In the genomic region with DNA sequence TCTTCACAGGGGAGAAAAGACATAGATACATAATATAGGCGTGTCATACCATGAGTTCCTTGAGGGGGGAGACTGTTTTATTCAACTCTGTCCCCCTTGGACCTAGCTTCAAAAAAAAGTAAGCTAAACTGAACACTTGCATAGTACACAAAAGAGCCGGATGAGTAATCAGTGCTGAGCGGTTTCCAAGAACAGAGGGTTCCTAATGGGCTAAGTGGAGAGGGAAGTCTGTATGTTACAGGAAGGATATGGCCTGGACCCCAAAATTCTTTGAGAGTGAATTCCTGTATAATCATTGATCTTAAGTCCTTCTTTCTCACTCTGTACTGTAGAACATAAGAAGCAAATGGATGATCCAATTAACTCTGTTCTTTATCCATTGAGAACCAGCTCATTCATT, we compare ENCODE assay signal across 23 cellular contexts.
DNase-seq lines count a peak whose midpoint lies in the region; ATAC-seq, FAIRE-seq and TF ChIP-seq lines count a peak whose summit lies in the region.
"Had no signal": no experiment of that assay in that cellular context is flagged by ENCODE, and none has a peak within 500 bp of the region (broad histone marks: within the 10 kb centered on the region; RNA-seq: fewer than 3 reads in every experiment).

No MANE protein-coding gene starts in this region.

- no peaks in the 10 kb centered on the region for H3K9me3 ChIP-seq in BE2C

- peak; percentile 11 for DNase-seq in AG10803 (ENCODE audit: low read depth)
- peak; percentile 54 for DNase-seq in RCC 7860 (ENCODE audit: low spot score)
- peak; percentile 90 for DNase-seq in fibroblast of mammary gland (ENCODE audit: low read depth)
- DNase-seq in omental fat pad (ENCODE audit: low spot score), result no peak
- no peak for DNase-seq in NCI-H345 (lab: John Stamatoyannopoulos, UW)
- no peak for DNase-seq in BE2C
- DNase-seq in posterior cingulate gyrus, result no peak
- DNase-seq in activated gamma-delta T cell treated with Interleukin-2 at 50 U/mL for 16 hours, result no peak
- DNase-seq: activated CD4-positive, alpha-beta T cell treated with anti-CD3 and anti-CD28 coated beads, Interleukin-2, amount 50 U/mL, for 4 hours; activated naive CD4-positive, alpha-beta T cell treated with anti-CD3 and anti-CD28 coated beads, Interleukin-2, amount 50 U/mL, for 16 hours; activated T-cell treated with anti-CD3 and anti-CD28 coated beads, Interleukin-2, amount 50 U/mL, for 24 hours; CD4-positive, CD25-positive, alpha-beta regulatory T cell; DMS53; GOT3; IMR-90; NCI-H2029; SHP77; T-cell had no signal

- no peaks in the 10 kb centered on the region; the same call in 1 of the 2 replicates for H3K27me3 ChIP-seq in BE2C
- H3K27me3 ChIP-seq: cardiac muscle cell had no signal

- intact Hi-C loops in posterior cingulate gyrus (cut with DNase I), result loop anchor here (10.0 kb wide), 1 partner anchor 556 kb away; no protein-coding TSS in a partner anchor

- H3K4me1 ChIP-seq in BE2C, result no peaks in the 10 kb centered on the region

- H3K4me3 ChIP-seq in AG10803 (ENCODE audit: low read length) (no peak overlapping the region), fibroblast of mammary gland (ENCODE audit: control insufficient read depth, low read depth, low read length) (no peak overlapping the region), BE2C (ENCODE audit: low read depth, low read length) (no peak overlapping the region)
- H3K4me3 ChIP-seq: cardiac muscle cell had no signal

- FAIRE-seq in RCC 7860 (lab: Jason Lieb, UNC), result peak; percentile 75
- FAIRE-seq: A204.1, keratinocyte had no signal

- TF ChIP-seq CTCF in AG10803 (conservative IDR thresholded peaks at IDR 0.05; ENCODE audit: low read length), result no peak
- TF ChIP-seq CTCF in fibroblast of mammary gland (conservative IDR thresholded peaks at IDR 0.05; ENCODE audit: control insufficient read depth, insufficient read depth, low read depth, low read length), result no peak
- no peak for TF ChIP-seq CTCF in omental fat pad (IDR thresholded peaks at IDR 0.05)
- TF ChIP-seq CTCF in BE2C (IDR thresholded peaks at IDR 0.05; ENCODE audit: low read depth, low read length), result no peak

- H3K36me3 ChIP-seq in BE2C, result no peaks in the 10 kb centered on the region
- H3K36me3 ChIP-seq: cardiac muscle cell had no signal

- peak; percentile 70 for ATAC-seq in omental fat pad (ENCODE audit: low FRiP score)
- ATAC-seq: esophagus mucosa; natural killer cell treated with Interleukin-12 subunit alpha and Interleukin-12 subunit beta and Interleukin-15 and Interleukin-18, amount 100 ng/mL, for 72 hours; T-cell had no signal

Comparison
In these comparisons a context has a peak if more than half of its experiments do, and no peak if none do; other contexts are left out.
1. DNase-seq: peak in AG10803 (single experiment), RCC 7860 (single experiment) and fibroblast of mammary gland (single experiment); none in omental fat pad (single experiment), NCI-H345 (single experiment), BE2C (single experiment), posterior cingulate gyrus (0 of 10) and activated gamma-delta T cell treated with Interleukin-2 at 50 U/mL for 16 hours (single experiment).